In genomic region chr11:66472054-66472453, GRCh38 we compare ENCODE assay signal across 11 cellular contexts. TPM values are rescaled to one million over a fixed set of nuclear protein-coding genes. Genes with fewer than 3 reads are reported as not detected.
"Had no signal": no experiment of that assay in that cellular context is flagged by ENCODE, and none has a peak within 500 bp of the region (broad histone marks: within the 10 kb centered on the region; RNA-seq: fewer than 3 reads in every experiment).

No MANE protein-coding gene starts in this region.

- H3K9ac ChIP-seq: GM23248 had no signal

- H3K27ac ChIP-seq: GM23248, HL-60 had no signal

- DNase-seq: GM23248, GOT3, H7, HFFc6 had no signal

- FAIRE-seq: HepG2 had no signal

- H3K9me3 ChIP-seq: HAP-1 had no signal

- H3K27me3 Mint-ChIP-seq: IgD-negative memory B cell had no signal

- H3K4me3 ChIP-seq: GM23248, HAP-1 had no signal

- H3K9me3 Mint-ChIP-seq: HFFc6, IgD-negative memory B cell had no signal

- H2AFZ ChIP-seq: GM23248 had no signal

- H3K27ac Mint-ChIP-seq: HFFc6 had no signal

- ATAC-seq: HCT116, HepG2 had no signal

- H3K4me3 Mint-ChIP-seq: HFFc6 had no signal

RNA-seq across cellular contexts. Expression of gene NPAS4, which starts 51.2 kb away (rescaled TPM):
- total RNA-seq: GM23248, H4, H7, HepG2, HT1080 had no signal
- polyA plus RNA-seq: GM23248, HepG2, IgD-negative memory B cell had no signal
